17 cellular contexts compared by ENCODE assay signal in genomic region chr2:54247115-54247514, GRCh38. TPM values are rescaled to one million over a fixed set of nuclear protein-coding genes. Genes with fewer than 3 reads are reported as not detected.
DNase-seq lines count a peak whose midpoint lies in the region; ATAC-seq and TF ChIP-seq lines count a peak whose summit lies in the region.
"Had no signal": no experiment of that assay in that cellular context is flagged by ENCODE, and none has a peak within 500 bp of the region (broad histone marks: within the 10 kb centered on the region; RNA-seq: fewer than 3 reads in every experiment).

No MANE protein-coding gene starts in this region.

- H3K4me3 Mint-ChIP-seq in nephron progenitor cell = no peak overlapping the region

- no peak for TF ChIP-seq EP300 in gastroesophageal sphincter (IDR thresholded peaks at IDR 0.05)

- H3K9me3 ChIP-seq in gastroesophageal sphincter (no peaks in the 10 kb centered on the region), testis (no peaks in the 10 kb centered on the region)
- H3K9me3 ChIP-seq: BLaER1 treated with 17β-estradiol and CSF1 and Interleukin-3, amounts not matched to agents 10 nM and 100 nM; HAP-1 had no signal

- no peaks in the 10 kb centered on the region for H3K27me3 ChIP-seq in brain microvascular endothelial cell (replicated peaks)
- H3K27me3 ChIP-seq in gastroesophageal sphincter = no peaks in the 10 kb centered on the region
- no peaks in the 10 kb centered on the region for H3K27me3 ChIP-seq in testis
- H3K27me3 ChIP-seq: BLaER1 treated with 17β-estradiol and CSF1 and Interleukin-3, amounts not matched to agents 10 nM and 100 nM had no signal

- TF ChIP-seq POLR2A in gastroesophageal sphincter (IDR thresholded peaks at IDR 0.05) = no peak
- TF ChIP-seq POLR2A in testis (IDR thresholded peaks at IDR 0.05) = no peak

- 10 to 20% methylated on average over 1 of the region's 1 CpG for WGBS in gastroesophageal sphincter (ENCODE audit: low coverage in 1 of 2), 2 donors
- 34 to 60% methylated on average over 1 of the region's 1 CpG for WGBS in testis, 2 donors

- peaks cover 0 to 17% (median 8%) of the 10 kb centered on the region in 3 donors for H3K4me1 ChIP-seq in gastroesophageal sphincter
- H3K4me1 ChIP-seq in testis = no peaks in the 10 kb centered on the region
- H3K4me1 ChIP-seq: BLaER1 treated with 17β-estradiol and CSF1 and Interleukin-3, amounts not matched to agents 10 nM and 100 nM had no signal

- H3K27ac ChIP-seq in brain microvascular endothelial cell = no peak overlapping the region
- H3K27ac ChIP-seq in gastroesophageal sphincter = peak overlapping the region in 2 of 4 donors; percentile 40 to 62
- no peak overlapping the region for H3K27ac ChIP-seq in testis
- H3K27ac ChIP-seq: BLaER1 treated with 17β-estradiol and CSF1 and Interleukin-3, amounts not matched to agents 10 nM and 100 nM had no signal

- peaks cover 9% of the 10 kb centered on the region for H3K4me1 Mint-ChIP-seq in nephron progenitor cell

- H3K36me3 ChIP-seq in brain microvascular endothelial cell (replicated peaks) (no peaks in the 10 kb centered on the region), gastroesophageal sphincter (no peaks in the 10 kb centered on the region), testis (ENCODE audit: low read depth, missing control alignments) (no peaks in the 10 kb centered on the region)
- H3K36me3 ChIP-seq: BLaER1 treated with 17β-estradiol and CSF1 and Interleukin-3, amounts not matched to agents 10 nM and 100 nM; HAP-1 had no signal

- no peaks in the 10 kb centered on the region for H3K36me3 Mint-ChIP-seq in nephron progenitor cell (ENCODE audit: low read depth)

- H3K27ac Mint-ChIP-seq in nephron progenitor cell = peak overlapping the region; percentile 4
- H3K27ac Mint-ChIP-seq: CD4-positive, CD25-positive, alpha-beta regulatory T cell had no signal

- H3K4me3 ChIP-seq in brain microvascular endothelial cell (ENCODE audit: low read depth, low read length) (no peak overlapping the region), gastroesophageal sphincter (no peak overlapping the region), testis (no peak overlapping the region)
- H3K4me3 ChIP-seq: BLaER1 treated with 17β-estradiol and CSF1 and Interleukin-3, amounts not matched to agents 10 nM and 100 nM; HAP-1 had no signal

- DNase-seq in Right ventricle myocardium superior (no peak), cardiac septum (ENCODE audit: low spot score) (no peak), brain microvascular endothelial cell (peak; percentile 22), nephron progenitor cell (no peak), testis (no peak), cerebellar cortex (ENCODE audit: low spot score) (no peak), DMS79 (lab: John Stamatoyannopoulos, UW) (no peak)
- DNase-seq: 8988T; CD4-positive, CD25-positive, alpha-beta regulatory T cell; DMS153; DND-41; GDM1 had no signal

- H3K9me3 Mint-ChIP-seq in nephron progenitor cell = no peaks in the 10 kb centered on the region

- intact Hi-C loops in Right ventricle myocardium superior (cut with DNase I) = no loop called here
- intact Hi-C loops in cardiac septum (cut with DNase I) = no loop called here
- intact Hi-C loops in testis (cut with DNase I; ENCODE audit: low total_unique reads) = no loop called here

- ATAC-seq in Right ventricle myocardium superior (ENCODE audit: poor library complexity) = peak; percentile 51
- peak; percentile 66 for ATAC-seq in gastroesophageal sphincter

- no peaks in the 10 kb centered on the region for H3K27me3 Mint-ChIP-seq in nephron progenitor cell (ENCODE audit: low read depth, poor library complexity)
- H3K27me3 Mint-ChIP-seq: CD4-positive, CD25-positive, alpha-beta regulatory T cell had no signal

- TF ChIP-seq CTCF in brain microvascular endothelial cell (IDR thresholded peaks at IDR 0.05; ENCODE audit: low read depth, low read length, missing control alignments) = no peak
- TF ChIP-seq CTCF in gastroesophageal sphincter (IDR thresholded peaks at IDR 0.05) = no peak
- TF ChIP-seq CTCF in nephron progenitor cell (IDR thresholded peaks at IDR 0.05) = no peak
- no peak for TF ChIP-seq CTCF in testis (IDR thresholded peaks at IDR 0.05)

- in situ Hi-C loops in brain microvascular endothelial cell (cut with HindIII; ENCODE audit: low pct_ligation_motif_present, low sequenced_read_pairs) = no loop called here

RNA-seq across cellular contexts. Expression of gene TSPYL6, which starts 8.9 kb away (rescaled TPM):
- total RNA-seq in Right ventricle myocardium superior = not detected
- 0.11 TPM for total RNA-seq in cardiac septum
- total RNA-seq in gastroesophageal sphincter = under 1 TPM in 1 of 4 donors, not detected in 3; 0.31 TPM
- total RNA-seq in testis = 10 to 100 TPM; 37.9 to 38.3 TPM
- polyA plus RNA-seq in testis (ENCODE audit: insufficient read depth, low read depth, low replicate concordance) = 53.9 TPM
- total RNA-seq: CD4-positive, CD25-positive, alpha-beta regulatory T cell; H1; HT1080 had no signal
- polyA plus RNA-seq: CD4-positive, CD25-positive, alpha-beta regulatory T cell; H1 had no signal

Comparison
In these comparisons a context has a peak if more than half of its experiments do, and no peak if none do; other contexts are left out.
1. RNA of gene TSPYL6, which starts 8.9 kb away (total RNA-seq): 37.9 to 38.3 TPM in testis; 0.11 TPM in cardiac septum (single experiment), not detected in Right ventricle myocardium superior (single experiment) and 0.31 TPM in gastroesophageal sphincter; every median in the first group is over 10 times any median in the second.